Comparison of ENCODE assay signal across 9 cellular contexts in genomic region chr2:115374981-115375380, GRCh38.
"Had no signal": no experiment of that assay in that cellular context is flagged by ENCODE, and none has a peak within 500 bp of the region (broad histone marks: within the 10 kb centered on the region; RNA-seq: fewer than 3 reads in every experiment).

No MANE protein-coding gene starts in this region.

- ATAC-seq: HCT116, K562 had no signal

- H3K4me1 ChIP-seq: HAP-1 had no signal

- H3K9ac ChIP-seq: GM23248 had no signal

- H3K4me3 ChIP-seq: GM23248, HAP-1, K562 had no signal

- DNase-seq: GM23248, GOT3, H7, HFFc6, IMR-90 had no signal

- H3K27ac ChIP-seq: GM23248, HL-60 had no signal

- H3K36me3 ChIP-seq: HAP-1 had no signal

- FAIRE-seq: K562 had no signal

- H2AFZ ChIP-seq: GM23248 had no signal
